ENCODE assay signal across 17 cellular contexts in the genomic region with DNA sequence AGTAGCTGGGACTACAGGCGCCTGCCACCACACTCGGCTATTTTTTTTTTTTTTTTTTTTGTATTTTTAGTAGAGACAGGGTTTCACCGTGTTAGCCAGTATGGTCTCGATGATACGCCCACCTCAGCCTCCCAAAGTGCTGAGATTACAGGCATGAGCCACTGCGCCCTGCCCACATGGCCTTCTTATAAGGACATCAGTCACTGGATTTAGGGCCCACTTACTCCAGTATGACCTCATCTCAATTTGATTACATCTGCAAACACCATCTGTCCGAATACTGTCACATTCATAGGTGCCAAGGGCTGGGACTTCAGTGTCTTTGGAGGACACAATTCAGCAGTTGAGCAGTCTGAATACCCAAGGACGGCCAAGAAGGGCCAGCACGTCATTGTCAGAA. TPM values are rescaled to one million over a fixed set of nuclear protein-coding genes. Genes with fewer than 3 reads are reported as not detected.
"Had no signal": no experiment of that assay in that cellular context is flagged by ENCODE, and none has a peak within 500 bp of the region (broad histone marks: within the 10 kb centered on the region; RNA-seq: fewer than 3 reads in every experiment).

No MANE protein-coding gene starts in this region.

- ATAC-seq: effector memory CD8-positive, alpha-beta T cell; heart left ventricle; right cardiac atrium had no signal

- H3K36me3 Mint-ChIP-seq: activated naive CD4-positive, alpha-beta T cell treated with anti-CD3 and anti-CD28 coated beads, Interleukin-2, amount 10 ng/mL, durations not matched to agents 7 days and 5 days had no signal

- H3K4me1 ChIP-seq: ascending aorta, breast epithelium had no signal

- H3K9me3 Mint-ChIP-seq: activated naive CD4-positive, alpha-beta T cell treated with anti-CD3 and anti-CD28 coated beads, Interleukin-2, amount 10 ng/mL, durations not matched to agents 7 days and 5 days; activated T-helper 17 cell treated with anti-CD3 and anti-CD28 coated beads, Interleukin-2, amount 50 U/mL, for 72 hours; effector memory CD8-positive, alpha-beta T cell had no signal

- H3K4me1 Mint-ChIP-seq: activated naive CD4-positive, alpha-beta T cell treated with anti-CD3 and anti-CD28 coated beads, Interleukin-2, amount 10 ng/mL, durations not matched to agents 7 days and 5 days; activated T-helper 17 cell treated with anti-CD3 and anti-CD28 coated beads, Interleukin-2, amount 50 U/mL, for 72 hours had no signal

- H3K27ac Mint-ChIP-seq: activated naive CD4-positive, alpha-beta T cell treated with anti-CD3 and anti-CD28 coated beads, Interleukin-2, amount 10 ng/mL, durations not matched to agents 7 days and 5 days; activated T-helper 17 cell treated with anti-CD3 and anti-CD28 coated beads, Interleukin-2, amount 50 U/mL, for 72 hours had no signal

- H3K27me3 Mint-ChIP-seq: activated T-helper 17 cell treated with anti-CD3 and anti-CD28 coated beads, Interleukin-2, amount 50 U/mL, for 72 hours; effector memory CD8-positive, alpha-beta T cell had no signal

- H3K9me3 ChIP-seq: ascending aorta, breast epithelium, heart left ventricle, prostate gland, tibial artery, vagina had no signal

- H3K36me3 ChIP-seq: ascending aorta, breast epithelium, heart left ventricle, prostate gland, tibial artery, vagina had no signal

- H3K27ac ChIP-seq: ascending aorta, heart left ventricle, prostate gland, tibial artery, vagina had no signal

- H3K4me3 Mint-ChIP-seq: activated naive CD4-positive, alpha-beta T cell treated with anti-CD3 and anti-CD28 coated beads, Interleukin-2, amount 10 ng/mL, durations not matched to agents 7 days and 5 days; activated T-helper 17 cell treated with anti-CD3 and anti-CD28 coated beads, Interleukin-2, amount 50 U/mL, for 72 hours; effector memory CD8-positive, alpha-beta T cell had no signal

- H3K4me3 ChIP-seq: ascending aorta, breast epithelium, heart left ventricle, prostate gland, tibial artery, vagina had no signal

- DNase-seq: activated CD4-positive, alpha-beta T cell treated with anti-CD3 and anti-CD28 coated beads, Interleukin-2, amount 50 U/mL, for 48 hours; activated naive CD4-positive, alpha-beta T cell treated with anti-CD3 and anti-CD28 coated beads, Interleukin-2, amount 10 ng/mL, durations not matched to agents 7 days and 5 days; dermis blood vessel endothelial cell; effector memory CD8-positive, alpha-beta T cell; foreskin melanocyte; heart left ventricle; mesendoderm; small intestine; stimulated activated CD4-positive, alpha-beta T cell treated with anti-CD3 and anti-CD28 coated beads, Interleukin-4, amount 100 ng/mL, for 24 hours; stimulated activated naive CD4-positive, alpha-beta T cell; tibial artery had no signal

RNA-seq across cellular contexts. Expression of gene ARHGAP8, which starts 58.6 kb away (rescaled TPM):
- total RNA-seq: ascending aorta, dermis blood vessel endothelial cell had no signal
